Comparison of ENCODE assay signal across 25 cellular contexts in the genomic region with DNA sequence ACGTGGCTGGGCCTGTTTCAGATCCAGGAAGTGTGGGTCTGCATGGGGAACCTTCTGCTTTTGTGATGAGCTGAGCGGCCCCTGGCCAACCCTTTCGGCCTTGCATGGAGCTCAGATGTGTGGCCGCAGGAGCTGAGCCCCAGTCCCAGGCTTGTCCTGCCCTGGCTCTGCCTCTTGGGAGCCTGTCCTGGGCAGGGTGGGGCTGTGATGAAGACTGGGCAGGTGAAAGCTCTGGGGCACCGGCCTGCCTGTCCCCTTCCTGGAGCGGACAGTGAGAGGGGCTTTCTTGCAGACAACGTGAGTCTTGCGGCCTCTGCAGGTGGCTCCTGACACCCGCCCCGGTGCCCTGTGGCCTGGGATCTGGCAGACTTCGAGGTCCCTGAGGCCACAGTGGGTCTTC.
"Had no signal": no experiment of that assay in that cellular context is flagged by ENCODE, and none has a peak within 500 bp of the region (broad histone marks: within the 10 kb centered on the region; RNA-seq: fewer than 3 reads in every experiment).

No MANE protein-coding gene starts in this region.

- H3K4me1 ChIP-seq: left ventricle myocardium inferior, pancreas, prostate gland, uterus had no signal

- H3K27me3 ChIP-seq: neural progenitor cell, pancreas, suprapubic skin, tibial nerve, uterus had no signal

- H3K36me3 ChIP-seq: left ventricle myocardium inferior, neural progenitor cell, pancreas, prostate gland, stomach, suprapubic skin, thoracic aorta, tibial nerve, uterus had no signal

- ATAC-seq: natural killer cell; pancreas; right cardiac atrium; sciatic nerve; stimulated activated naive B cell treated with anti-CD40 and anti-IgM and Interleukin-4, amounts not matched to agents 10 μg/mL and 1 μg/mL and 100 μg/mL, for 72 hours; stimulated activated naive CD8-positive, alpha-beta T cell treated with anti-CD3 and anti-CD28 coated beads, Interleukin-15, Interleukin-2, amounts not matched to agents 100 U/mL and 50 U/mL, for 24 hours had no signal

- H3K9me3 ChIP-seq: left ventricle myocardium inferior, pancreas, prostate gland, stomach, suprapubic skin, thoracic aorta, tibial nerve, uterus had no signal

- DNase-seq: islet precursor cell; left ventricle myocardium inferior; mesendoderm; naive B cell; natural killer cell; nephron progenitor cell; retina; stimulated activated CD4-positive, alpha-beta T cell treated with anti-CD3 and anti-CD28 coated beads, Interleukin-12 subunit alpha, Interleukin-12 subunit beta, amount 100 ng/mL, for 4 hours; stimulated activated CD4-positive, alpha-beta T cell treated with anti-CD3 and anti-CD28 coated beads, Interleukin-15, amount 100 ng/mL, for 24 hours; stimulated activated CD4-positive, alpha-beta T cell treated with anti-CD3 and anti-CD28 coated beads, Interleukin-2, amount 100 ng/mL, for 24 hours; stimulated activated CD4-positive, alpha-beta T cell treated with anti-CD3 and anti-CD28 coated beads, Interleukin-4, amount 100 ng/mL, for 1 hour; stimulated activated naive B cell treated with anti-CD40 and anti-IgM and Interleukin-4, amounts not matched to agents 10 μg/mL and 1 μg/mL and 100 μg/mL, for 72 hours; stimulated activated naive CD8-positive, alpha-beta T cell treated with anti-CD3 and anti-CD28 coated beads, Interleukin-15, Interleukin-2, amounts not matched to agents 100 U/mL and 50 U/mL, for 24 hours; stomach; uterus had no signal

- H3K9ac ChIP-seq: neural progenitor cell had no signal

- FAIRE-seq: pancreas had no signal

- H3K27ac ChIP-seq: left ventricle myocardium inferior, neural progenitor cell, pancreas, prostate gland, skin epidermis, stomach, suprapubic skin, thoracic aorta, uterus had no signal

- H3K4me3 ChIP-seq: left ventricle myocardium inferior, lung, neural progenitor cell, pancreas, prostate gland, skin epidermis, stomach, suprapubic skin, thoracic aorta, tibial nerve, uterus had no signal

- H2AFZ ChIP-seq: neural progenitor cell had no signal
